Comparison of ENCODE assay signal across 8 cellular contexts in genomic region chr5:134466241-134467069, GRCh38. TPM values are rescaled to one million over a fixed set of nuclear protein-coding genes. Genes with fewer than 3 reads are reported as not detected.
A peak's percentile ranks its signal among the peaks of the same experiment; 100 is the strongest.
DNase-seq lines count a peak whose midpoint lies in the region; ATAC-seq and TF ChIP-seq lines count a peak whose summit lies in the region.

No MANE protein-coding gene starts in this region.

- peak; percentile 25 for ATAC-seq in GM19025 (IDR thresholded peaks at IDR 0.05; ENCODE audit: low read depth, unreplicated experiment)
- peak; percentile 76 for ATAC-seq in stimulated activated naive CD8-positive, alpha-beta T cell treated with anti-CD3 and anti-CD28 coated beads, Interleukin-15, amount 100 ng/mL, for 72 hours

- TF ChIP-seq CTCF in AG09309 (IDR thresholded peaks at IDR 0.05; ENCODE audit: control insufficient read depth, insufficient read depth, low read depth, low read length, missing control alignments) (no peak), mesothelial cell of epicardium (IDR thresholded peaks at IDR 0.05; ENCODE audit: unreplicated experiment) (no peak)

- DNase-seq in AG09309 (ENCODE audit: low read depth) (no peak), HPDE6-E6E7 (ENCODE audit: extremely low spot score) (peak; percentile 76), NOMO-1 treated with DMSO at 0.1 percent for 48 hours (lab: John Stamatoyannopoulos, UW; ENCODE audit: unreplicated experiment) (peak; percentile 89), erythroblast (lab: John Stamatoyannopoulos, UW) (peak; percentile 83 to 86), mesothelial cell of epicardium (ENCODE audit: low spot score in 2 of 2, unreplicated experiment in 2 of 2) (peak; percentile 47 to 71)
- peak; percentile 42 for DNase-seq in activated T-cell treated with anti-CD3 and anti-CD28 coated beads, Interleukin-2, amount 50 U/mL, for 1 hour
- DNase-seq in stimulated activated naive CD8-positive, alpha-beta T cell treated with anti-CD3 and anti-CD28 coated beads, Interleukin-15, amount 100 ng/mL, for 72 hours, result peak; percentile 31 to 57

- H3K9me3 Mint-ChIP-seq in mesothelial cell of epicardium, result no peaks in the 10 kb centered on the region
- H3K9me3 Mint-ChIP-seq in stimulated activated naive CD8-positive, alpha-beta T cell treated with anti-CD3 and anti-CD28 coated beads, Interleukin-15, amount 100 ng/mL, for 72 hours, result peaks cover 0 to 2% of the 10 kb centered on the region in 2 donors

- H3K4me3 Mint-ChIP-seq in mesothelial cell of epicardium, result peak overlapping the region; percentile 76
- H3K4me3 Mint-ChIP-seq in stimulated activated naive CD8-positive, alpha-beta T cell treated with anti-CD3 and anti-CD28 coated beads, Interleukin-15, amount 100 ng/mL, for 72 hours, result peak overlapping the region; percentile 83 to 88

- H3K36me3 Mint-ChIP-seq in mesothelial cell of epicardium, result no peaks in the 10 kb centered on the region

- H3K27ac Mint-ChIP-seq in mesothelial cell of epicardium, result peak overlapping the region; percentile 91
- H3K27ac Mint-ChIP-seq in stimulated activated naive CD8-positive, alpha-beta T cell treated with anti-CD3 and anti-CD28 coated beads, Interleukin-15, amount 100 ng/mL, for 72 hours, result peak overlapping the region; percentile 91 to 96

- peaks cover 45% of the 10 kb centered on the region for H3K4me1 Mint-ChIP-seq in mesothelial cell of epicardium
- peaks cover 23% of the 10 kb centered on the region for H3K4me1 Mint-ChIP-seq in stimulated activated naive CD8-positive, alpha-beta T cell treated with anti-CD3 and anti-CD28 coated beads, Interleukin-15, amount 100 ng/mL, for 72 hours

- peak overlapping the region; percentile 28 for H3K4me3 ChIP-seq in AG09309 (ENCODE audit: control insufficient read depth, low read depth, low read length)

- TF ChIP-seq POLR2A in erythroblast (IDR thresholded peaks at IDR 0.05; ENCODE audit: low read length), result peak; percentile 54

- H3K27me3 Mint-ChIP-seq in mesothelial cell of epicardium (ENCODE audit: low read depth), result no peaks in the 10 kb centered on the region
- no peaks in the 10 kb centered on the region for H3K27me3 Mint-ChIP-seq in stimulated activated naive CD8-positive, alpha-beta T cell treated with anti-CD3 and anti-CD28 coated beads, Interleukin-15, amount 100 ng/mL, for 72 hours

RNA-seq across cellular contexts. Expression of gene CDKN2AIPNL, which starts 54.8 kb away (rescaled TPM):
- 22.2 to 24.9 TPM (median 22.6 TPM) in 3 replicates for total RNA-seq in mesothelial cell of epicardium

RNA-seq across cellular contexts. Expression of gene JADE2, which starts 59.0 kb away (rescaled TPM):
- 24.7 to 26.4 TPM (median 25.2 TPM) in 3 replicates for total RNA-seq in mesothelial cell of epicardium
